ENCODE assay signal across 8 cellular contexts in the genomic region with DNA sequence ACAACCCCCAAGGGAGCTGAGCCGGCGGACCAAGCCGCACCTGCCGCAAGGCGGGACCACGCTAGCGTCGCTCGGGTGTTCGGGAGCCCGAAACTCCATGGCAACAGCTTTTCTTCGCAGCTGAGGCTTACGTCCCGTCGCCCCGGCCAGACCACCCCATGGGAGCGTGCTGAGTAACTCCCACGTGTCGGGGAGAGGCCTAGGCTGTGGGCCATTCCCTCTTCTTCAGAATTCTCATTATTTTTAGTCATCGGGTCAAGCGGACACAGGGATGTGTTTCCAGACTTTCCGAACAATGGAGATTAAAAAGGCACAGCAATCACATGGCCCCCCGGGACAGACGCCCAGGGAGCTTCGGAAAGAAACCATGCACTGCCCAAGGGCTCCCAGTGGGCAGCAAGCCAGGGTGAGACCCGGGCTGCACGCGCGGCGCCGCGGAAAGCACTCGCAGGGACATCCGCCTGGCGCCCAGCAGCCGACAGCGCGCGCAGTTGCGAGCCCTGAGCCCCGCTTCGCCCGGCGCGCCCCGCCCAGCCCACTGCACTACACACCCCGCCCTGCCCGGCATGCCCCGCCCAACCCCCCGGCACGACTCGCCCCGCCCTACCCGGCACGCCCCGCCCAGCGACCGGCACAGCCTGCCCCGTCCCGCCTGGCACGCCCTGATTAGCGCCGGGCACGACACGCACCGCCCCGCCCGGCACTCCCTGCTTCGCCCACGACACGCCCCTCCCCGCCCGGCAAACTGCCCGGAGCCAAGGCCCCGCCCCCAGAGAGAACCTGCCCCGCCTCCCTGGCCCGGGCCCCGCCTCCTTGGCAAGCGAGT. TPM values are rescaled to one million over a fixed set of nuclear protein-coding genes. Genes with fewer than 3 reads are reported as not detected.
DNase-seq lines count a peak whose midpoint lies in the region; ATAC-seq lines count a peak whose summit lies in the region.

No MANE protein-coding gene starts in this region.

- 0 to 1% methylated on average over 44 to 54 of the region's 79 CpGs for WGBS in mesodermal cell (ENCODE audit: insufficient coverage in 2 of 2), 2 experiments

- H3K36me3 ChIP-seq in endocrine pancreas (ENCODE audit: control insufficient read depth, insufficient read depth, low read length) (no peaks in the 10 kb centered on the region), mesodermal cell (ENCODE audit: control insufficient read depth, insufficient read depth, low read length) (peaks cover 11% of the 10 kb centered on the region)

- no peak overlapping the region for H3K27ac ChIP-seq in mesodermal cell (ENCODE audit: low read depth, low read length, severe bottlenecking)

- H3K9me3 ChIP-seq in endocrine pancreas (ENCODE audit: control insufficient read depth, low read length) = no peaks in the 10 kb centered on the region
- no peaks in the 10 kb centered on the region for H3K9me3 ChIP-seq in mesodermal cell (ENCODE audit: control insufficient read depth, low read length)

- H3K27me3 ChIP-seq in endocrine pancreas (ENCODE audit: control insufficient read depth, insufficient read depth, low read length) = no peaks in the 10 kb centered on the region

- ATAC-seq in GM21360 (IDR thresholded peaks at IDR 0.05; ENCODE audit: unreplicated experiment) = peak; percentile 89

- H3K4me1 ChIP-seq in endocrine pancreas (ENCODE audit: control insufficient read depth, insufficient read depth, low read length) (no peaks in the 10 kb centered on the region), mesodermal cell (ENCODE audit: control insufficient read depth, insufficient read depth, low read length, poor library complexity, severe bottlenecking) (no peaks in the 10 kb centered on the region)

- H3K4me3 ChIP-seq in endocrine pancreas (ENCODE audit: control insufficient read depth, insufficient read depth, low read length) = peak overlapping the region; percentile 80
- peak overlapping the region; percentile 69 for H3K4me3 ChIP-seq in mesodermal cell (ENCODE audit: extremely low read depth, insufficient read depth, low read length, poor library complexity, severe bottlenecking)

- H3K9ac ChIP-seq in endocrine pancreas (ENCODE audit: control insufficient read depth, insufficient read depth, low read length) = peak overlapping the region; percentile 50

- peak; percentile 98 for DNase-seq in COR-L47 (lab: John Stamatoyannopoulos, UW)
- DNase-seq in HT-29 (ENCODE audit: low spot score) = peak; percentile 85
- DNase-seq in NK-92 treated with Interleukin-12 subunit alpha and Interleukin-12 subunit beta, amount 100 ng/mL, for 24 hours (lab: John Stamatoyannopoulos, UW) = peak; percentile 98
- DNase-seq in activated CD8-positive, alpha-beta memory T cell treated with anti-CD3 and anti-CD28 coated beads for 48 hours (ENCODE audit: low read depth in 2 of 3, low spot score in 2 of 3) = peak; percentile 98 to 99 (median 98)
- DNase-seq in stimulated activated CD8-positive, alpha-beta memory T cell treated with anti-CD3 and anti-CD28 coated beads, Interleukin-15, amount 100 ng/mL, for 24 hours (ENCODE audit: low read depth) = peak; percentile 98

RNA-seq across cellular contexts. Expression of gene AK7, which starts 0.4 kb away (rescaled TPM):
- 0.23 TPM in 1 of 2 replicates, not detected in the other for total RNA-seq in HT-29 (2014; rRNA removed; shearing (Covaris generic))
- 5.4 TPM for polyA plus RNA-seq in mesodermal cell (2013, experiment 1 of 2)
- 4.5 TPM for polyA plus RNA-seq in mesodermal cell (2013, experiment 2 of 2)

RNA-seq across cellular contexts. Expression of gene GSKIP, which starts 28.2 kb away (rescaled TPM):
- total RNA-seq in HT-29 (2014; rRNA removed; shearing (Covaris generic)) = 8.8 and 16.9 TPM in 2 replicates
- polyA plus RNA-seq in mesodermal cell (2013, experiment 1 of 2) = 37.8 TPM
- 39.2 TPM for polyA plus RNA-seq in mesodermal cell (2013, experiment 2 of 2)

RNA-seq across cellular contexts. Expression of gene ATG2B, which starts 28.4 kb away (rescaled TPM):
- total RNA-seq in HT-29 (2014; rRNA removed; shearing (Covaris generic)) = 5.8 and 6.1 TPM in 2 replicates
- 8.6 TPM for polyA plus RNA-seq in mesodermal cell (2013, experiment 1 of 2)
- polyA plus RNA-seq in mesodermal cell (2013, experiment 2 of 2) = 7.8 TPM
